In genomic region chr12:122965851-122966742, GRCh38 we compare ENCODE assay signal across 8 cellular contexts. TPM values are rescaled to one million over a fixed set of nuclear protein-coding genes. Genes with fewer than 3 reads are reported as not detected.
DNase-seq lines count a peak whose midpoint lies in the region; ATAC-seq and TF ChIP-seq lines count a peak whose summit lies in the region.

Gene ABCB9 (minus strand): TSS chr12:122966463. CDS start chr12:122960235, 6,228 bp downstream.

- TF ChIP-seq CTCF in right lobe of liver (IDR thresholded peaks at IDR 0.05) = no peak

- WGBS in right lobe of liver (ENCODE audit: insufficient coverage, low coverage, low lambda C conversion rate, missing lambda C conversion rate) = 37% methylated on average over 2 of the region's 55 CpGs

- peak; percentile 76 for ATAC-seq in HG03354 (IDR thresholded peaks at IDR 0.05; ENCODE audit: poor library complexity, severe bottlenecking, unreplicated experiment)
- peak; percentile 94 to 99 (median 98) for ATAC-seq in right lobe of liver

- H3K4me1 ChIP-seq in duodenal mucosa (ENCODE audit: control insufficient read depth in 1 of 2, insufficient read depth in 2 of 2, low read length in 2 of 2) (peaks cover 42 to 44% of the 10 kb centered on the region in 2 donors), right lobe of liver (peaks cover 0 to 7% (median 0%) of the 10 kb centered on the region in 4 donors)

- intact Hi-C loops in activated CD4-positive, alpha-beta memory T cell treated with anti-CD3 and anti-CD28 coated beads for 36 hours (cut with micrococcal nuclease) = loop anchor here (1.0 kb wide), 1 partner anchor 8 kb away; no protein-coding TSS in a partner anchor
- intact Hi-C loops in right lobe of liver (cut with DNase I) = no loop called here

- H3K27me3 ChIP-seq in duodenal mucosa (ENCODE audit: control insufficient read depth in 1 of 2, insufficient read depth in 2 of 2, low read length in 2 of 2) (no peaks in the 10 kb centered on the region), right lobe of liver (no peaks in the 10 kb centered on the region)

- H3K4me1 Mint-ChIP-seq in activated CD4-positive, alpha-beta memory T cell treated with anti-CD3 and anti-CD28 coated beads for 36 hours (ENCODE audit: low read depth) = peaks cover 5% of the 10 kb centered on the region

- POLR2A ChIA-PET in activated CD4-positive, alpha-beta memory T cell treated with anti-CD3 and anti-CD28 coated beads for 36 hours (lab: Charles Lee) = interaction anchor here (1.7 to 2.2 kb wide), 3 partner anchors 8 to 77 kb away, joined by 3 to 12 read pairs (median 5); partner anchors contain the start of gene OGFOD2

- H3K27ac ChIP-seq in duodenal mucosa (ENCODE audit: low read depth, low read length) (no peak within 1 kb of the TSS), right lobe of liver (no peak within 1 kb of the TSS)

- peak within 1 kb of the TSS; percentile 72 to 73 for H3K4me3 ChIP-seq in duodenal mucosa (ENCODE audit: low read depth in 1 of 2, low read length in 2 of 2)
- peak within 1 kb of the TSS; percentile 46 to 52 (median 46) for H3K4me3 ChIP-seq in right lobe of liver

- H3K4me3 Mint-ChIP-seq in activated CD4-positive, alpha-beta memory T cell treated with anti-CD3 and anti-CD28 coated beads for 36 hours = peak within 1 kb of the TSS; percentile 62

- DNase-seq in NK-92 (lab: John Stamatoyannopoulos, UW; ENCODE audit: unreplicated experiment) (peak; percentile 79), NCI-H748 (lab: John Stamatoyannopoulos, UW; ENCODE audit: unreplicated experiment) (peak; percentile 98), right lobe of liver (peak; percentile 95)
- no peak for DNase-seq in NK-92 treated with Interleukin-12 subunit alpha and Interleukin-12 subunit beta, amount 100 ng/mL, for 24 hours (lab: John Stamatoyannopoulos, UW)
- DNase-seq in activated CD4-positive, alpha-beta memory T cell treated with anti-CD3 and anti-CD28 coated beads for 36 hours = peak; percentile 98
- DNase-seq in stimulated activated CD4-positive, alpha-beta T cell treated with anti-CD3 and anti-CD28 coated beads, Interleukin-4, amount 100 ng/mL, for 24 hours = peak; percentile 91

- H3K9ac ChIP-seq in duodenal mucosa (ENCODE audit: low read depth in 1 of 2, low read length in 2 of 2) = peak within 1 kb of the TSS; percentile 49 to 50

- H3K9me3 ChIP-seq in duodenal mucosa (ENCODE audit: control insufficient read depth in 1 of 2, low read length in 2 of 2) (no peaks in the 10 kb centered on the region), right lobe of liver (no peaks in the 10 kb centered on the region)

- no peaks in the 10 kb centered on the region for H3K27me3 Mint-ChIP-seq in activated CD4-positive, alpha-beta memory T cell treated with anti-CD3 and anti-CD28 coated beads for 36 hours

- no peaks in the 10 kb centered on the region for H3K36me3 Mint-ChIP-seq in activated CD4-positive, alpha-beta memory T cell treated with anti-CD3 and anti-CD28 coated beads for 36 hours

- no peak within 1 kb of the TSS for H3K27ac Mint-ChIP-seq in activated CD4-positive, alpha-beta memory T cell treated with anti-CD3 and anti-CD28 coated beads for 36 hours

- no peaks in the 10 kb centered on the region for H3K9me3 Mint-ChIP-seq in activated CD4-positive, alpha-beta memory T cell treated with anti-CD3 and anti-CD28 coated beads for 36 hours

- H3K36me3 ChIP-seq in duodenal mucosa (ENCODE audit: control insufficient read depth in 1 of 2, insufficient read depth in 2 of 2, low read length in 2 of 2) = no peaks in the 10 kb centered on the region
- no peaks in the 10 kb centered on the region for H3K36me3 ChIP-seq in right lobe of liver

- CTCF ChIA-PET in activated CD4-positive, alpha-beta memory T cell treated with anti-CD3 and anti-CD28 coated beads for 36 hours (lab: Charles Lee) = interaction anchor here (0.6 to 1.9 kb wide), 6 partner anchors 9 to 347 kb away, joined by 3 to 7 read pairs (median 4); partner anchors contain the start of gene OGFOD2

- TF ChIP-seq POLR2A in right lobe of liver (IDR thresholded peaks at IDR 0.05) = no peak

RNA-seq across cellular contexts. Expression of gene ABCB9, which starts in this region (rescaled TPM):
- total RNA-seq in activated CD4-positive, alpha-beta memory T cell treated with anti-CD3 and anti-CD28 coated beads for 36 hours = 1 to 10 TPM; 2.7 to 3.6 TPM
- 1 to 10 TPM in 2 of 6 experiments, under 1 TPM in 4; 0.48 to 1.4 (median 0.94) TPM for total RNA-seq in right lobe of liver
